Comparison of ENCODE assay signal across 26 cellular contexts in genomic region chr9:30722065-30722464, GRCh38.
"Had no signal": no experiment of that assay in that cellular context is flagged by ENCODE, and none has a peak within 500 bp of the region (broad histone marks: within the 10 kb centered on the region; RNA-seq: fewer than 3 reads in every experiment).

No MANE protein-coding gene starts in this region.

- H3K27me3 Mint-ChIP-seq: activated B cell treated with CpG ODN at 0.5 μM for 24 hours; activated CD4-positive, alpha-beta T cell treated with anti-CD3 and anti-CD28 coated beads, Interleukin-2, amount 10 ng/mL, durations not matched to agents 24 days and 14 days; activated CD8-positive, alpha-beta memory T cell treated with anti-CD3 and anti-CD28 coated beads, Interleukin-2, amount 10 ng/mL, durations not matched to agents 7 days and 5 days; activated naive CD4-positive, alpha-beta T cell treated with anti-CD3 and anti-CD28 coated beads, Interleukin-2, amount 50 U/mL, for 24 hours; activated T-cell treated with anti-CD3 and anti-CD28 coated beads, Interleukin-2, amount 50 U/mL, for 24 hours had no signal

- H3K4me2 ChIP-seq: SK-N-SH had no signal

- H3K9ac ChIP-seq: SK-N-SH had no signal

- H3K27ac ChIP-seq: body of pancreas, Peyer's patch, RWPE1, SJCRH30 had no signal

- H3K9me3 ChIP-seq: body of pancreas, Peyer's patch, SJCRH30 had no signal

- H3K4me1 Mint-ChIP-seq: activated B cell treated with CpG ODN at 0.5 μM for 24 hours; activated CD4-positive, alpha-beta T cell treated with anti-CD3 and anti-CD28 coated beads, Interleukin-2, amount 10 ng/mL, durations not matched to agents 24 days and 14 days; activated CD8-positive, alpha-beta memory T cell treated with anti-CD3 and anti-CD28 coated beads, Interleukin-2, amount 10 ng/mL, durations not matched to agents 7 days and 5 days; activated naive CD4-positive, alpha-beta T cell treated with anti-CD3 and anti-CD28 coated beads, Interleukin-2, amount 50 U/mL, for 24 hours had no signal

- H3K9me3 Mint-ChIP-seq: activated B cell treated with CpG ODN at 0.5 μM for 24 hours; activated CD4-positive, alpha-beta T cell treated with anti-CD3 and anti-CD28 coated beads, Interleukin-2, amount 10 ng/mL, durations not matched to agents 24 days and 14 days; activated naive CD4-positive, alpha-beta T cell treated with anti-CD3 and anti-CD28 coated beads, Interleukin-2, amount 50 U/mL, for 24 hours; activated T-cell treated with anti-CD3 and anti-CD28 coated beads, Interleukin-2, amount 50 U/mL, for 24 hours; activated T-helper 1 cell treated with anti-CD3 and anti-CD28 coated beads, Interleukin-12 subunit alpha, Interleukin-12 subunit beta, Interleukin-2, Interleukin-4 antibody, amounts not matched to agents 30 ng/mL and 10 ng/mL and 1 ng/mL, durations not matched to agents 14 hours and 24 hours and 36 hours; T-helper 2 cell treated with Interferon-gamma antibody and Interleukin-4, amounts not matched to agents 5 μg/mL and 100 μg/mL, for 36 hours had no signal

- DNase-seq: activated B cell treated with CpG ODN at 0.5 μM for 24 hours; activated CD4-positive, alpha-beta T cell treated with anti-CD3 and anti-CD28 coated beads for 1 hour; activated CD4-positive, alpha-beta T cell treated with anti-CD3 and anti-CD28 coated beads, Interleukin-2, amount 10 ng/mL, durations not matched to agents 24 days and 14 days; activated CD4-positive, alpha-beta T cell treated with anti-CD3 and anti-CD28 coated beads, Interleukin-2, amount 50 U/mL, for 48 hours; activated CD8-positive, alpha-beta memory T cell treated with anti-CD3 and anti-CD28 coated beads, Interleukin-2, amount 10 ng/mL, durations not matched to agents 7 days and 5 days; activated effector memory CD4-positive, alpha-beta T cell treated with Interleukin-2 at 50 U/mL for 16 hours; activated naive CD4-positive, alpha-beta T cell; activated T-cell treated with anti-CD3 and anti-CD28 coated beads, Interleukin-2, amount 50 U/mL, for 24 hours; aorta; body of pancreas; Kasumi-1; NCI-H1105 treated with DMSO at 0.1 percent for 48 hours; NCI-H1436 treated with DMSO at 0.1 percent for 48 hours; NCI-H187; NCI-H2081 treated with DMSO at 0.1 percent for 48 hours; NCI-H446; NCI-H524; Peyer's patch; Right ventricle myocardium superior; SJCRH30; SK-N-SH; SW 1271 had no signal

- H3K4me1 ChIP-seq: body of pancreas, Peyer's patch, SJCRH30 had no signal

- H3K4me3 Mint-ChIP-seq: activated B cell treated with CpG ODN at 0.5 μM for 24 hours; activated CD4-positive, alpha-beta T cell treated with anti-CD3 and anti-CD28 coated beads, Interleukin-2, amount 10 ng/mL, durations not matched to agents 24 days and 14 days; activated CD8-positive, alpha-beta memory T cell treated with anti-CD3 and anti-CD28 coated beads, Interleukin-2, amount 10 ng/mL, durations not matched to agents 7 days and 5 days; activated naive CD4-positive, alpha-beta T cell treated with anti-CD3 and anti-CD28 coated beads, Interleukin-2, amount 50 U/mL, for 24 hours; activated T-cell treated with anti-CD3 and anti-CD28 coated beads, Interleukin-2, amount 50 U/mL, for 24 hours; activated T-helper 1 cell treated with anti-CD3 and anti-CD28 coated beads, Interleukin-12 subunit alpha, Interleukin-12 subunit beta, Interleukin-2, Interleukin-4 antibody, amounts not matched to agents 30 ng/mL and 10 ng/mL and 1 ng/mL, durations not matched to agents 14 hours and 24 hours and 36 hours; T-helper 2 cell treated with Interferon-gamma antibody and Interleukin-4, amounts not matched to agents 5 μg/mL and 100 μg/mL, for 36 hours had no signal

- ATAC-seq: activated CD8-positive, alpha-beta memory T cell treated with anti-CD3 and anti-CD28 coated beads, Interleukin-2, amount 10 ng/mL, durations not matched to agents 7 days and 5 days; body of pancreas had no signal

- H3K36me3 ChIP-seq: Peyer's patch, SJCRH30 had no signal

- H3K4me3 ChIP-seq: body of pancreas, Peyer's patch, SJCRH30 had no signal

- H3K27me3 ChIP-seq: body of pancreas, Peyer's patch, SJCRH30 had no signal

- H3K36me3 Mint-ChIP-seq: activated CD8-positive, alpha-beta memory T cell treated with anti-CD3 and anti-CD28 coated beads, Interleukin-2, amount 10 ng/mL, durations not matched to agents 7 days and 5 days; activated naive CD4-positive, alpha-beta T cell treated with anti-CD3 and anti-CD28 coated beads, Interleukin-2, amount 50 U/mL, for 24 hours had no signal

- H3K27ac Mint-ChIP-seq: activated B cell treated with CpG ODN at 0.5 μM for 24 hours; activated CD4-positive, alpha-beta T cell treated with anti-CD3 and anti-CD28 coated beads, Interleukin-2, amount 10 ng/mL, durations not matched to agents 24 days and 14 days; activated CD8-positive, alpha-beta memory T cell treated with anti-CD3 and anti-CD28 coated beads, Interleukin-2, amount 10 ng/mL, durations not matched to agents 7 days and 5 days; activated naive CD4-positive, alpha-beta T cell treated with anti-CD3 and anti-CD28 coated beads, Interleukin-2, amount 50 U/mL, for 24 hours; activated T-cell treated with anti-CD3 and anti-CD28 coated beads, Interleukin-2, amount 50 U/mL, for 24 hours; activated T-helper 1 cell treated with anti-CD3 and anti-CD28 coated beads, Interleukin-12 subunit alpha, Interleukin-12 subunit beta, Interleukin-2, Interleukin-4 antibody, amounts not matched to agents 30 ng/mL and 10 ng/mL and 1 ng/mL, durations not matched to agents 14 hours and 24 hours and 36 hours; T-helper 2 cell treated with Interferon-gamma antibody and Interleukin-4, amounts not matched to agents 5 μg/mL and 100 μg/mL, for 36 hours had no signal
